ENCODE assay signal across 8 cellular contexts in the genomic region with DNA sequence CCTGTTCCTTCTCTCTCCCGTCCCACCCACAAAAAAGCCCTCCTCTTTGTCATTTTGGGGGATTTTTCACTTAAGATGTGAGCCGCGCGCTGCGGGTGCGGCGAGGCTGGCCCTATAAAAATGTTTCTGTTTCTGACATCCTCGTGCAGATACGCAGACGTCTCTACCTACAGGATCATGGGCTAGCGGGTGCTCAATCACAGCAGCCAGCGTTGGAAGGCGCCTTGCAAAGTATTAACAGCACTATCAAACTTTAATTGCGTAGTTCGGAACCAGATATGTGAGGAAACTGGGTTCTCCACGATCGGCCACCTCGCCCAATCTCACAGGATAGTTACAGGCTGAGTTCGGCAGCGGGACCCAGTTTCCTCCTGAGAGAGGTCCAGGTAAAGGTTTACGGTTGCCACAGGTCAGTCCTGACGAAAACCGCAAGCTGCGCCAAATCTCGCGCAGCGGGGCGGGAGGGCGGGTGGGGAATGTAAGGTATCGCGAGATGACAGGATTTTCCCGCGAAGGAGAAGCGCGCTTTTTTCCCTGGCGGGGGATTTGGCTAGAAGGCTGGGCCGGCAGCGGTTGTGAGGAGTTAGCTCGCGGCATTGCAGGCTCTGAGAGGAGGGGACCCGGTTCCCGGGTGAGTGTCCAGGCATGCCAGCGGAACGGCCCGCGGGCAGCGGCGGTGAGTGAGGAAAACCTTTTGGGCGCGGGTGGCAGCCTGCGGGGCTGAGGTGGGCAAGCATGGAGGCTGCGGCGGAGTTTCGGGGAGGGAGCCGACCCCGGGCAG. TPM values are rescaled to one million over a fixed set of nuclear protein-coding genes. Genes with fewer than 3 reads are reported as not detected.
A peak's percentile ranks its signal among the peaks of the same experiment; 100 is the strongest.
DNase-seq lines count a peak whose midpoint lies in the region; ATAC-seq and TF ChIP-seq lines count a peak whose summit lies in the region.

A gene (plus strand): TSS at position 512 of the 781 bp plus-strand sequence. CDS start 134 bp downstream, at position 646.

- under 1% methylated on average over 56 of the region's 56 CpGs for WGBS in right cardiac atrium

- peaks cover 29% of the 10 kb centered on the region for H3K4me1 Mint-ChIP-seq in T-helper 1 cell treated with Interleukin-12 subunit alpha and Interleukin-12 subunit beta and Interleukin-4 antibody, amounts not matched to agents 30 μg/mL and 1 μg/mL, for 36 hours (ENCODE audit: low read depth)

- no peaks in the 10 kb centered on the region for H3K9me3 Mint-ChIP-seq in T-helper 1 cell treated with Interleukin-12 subunit alpha and Interleukin-12 subunit beta and Interleukin-4 antibody, amounts not matched to agents 30 μg/mL and 1 μg/mL, for 36 hours

- TF ChIP-seq POLR2A in uterus (IDR thresholded peaks at IDR 0.05) = no peak

- ATAC-seq in GM18499 (IDR thresholded peaks at IDR 0.05; ENCODE audit: insufficient read depth, unreplicated experiment) = peak; percentile 50
- peak; percentile 69 for ATAC-seq in HG02870 (IDR thresholded peaks at IDR 0.05; ENCODE audit: unreplicated experiment)
- ATAC-seq in right cardiac atrium = peak; percentile 88

- peaks cover 9% of the 10 kb centered on the region for H3K36me3 Mint-ChIP-seq in T-helper 1 cell treated with Interleukin-12 subunit alpha and Interleukin-12 subunit beta and Interleukin-4 antibody, amounts not matched to agents 30 μg/mL and 1 μg/mL, for 36 hours (ENCODE audit: low read depth)

- no peaks in the 10 kb centered on the region for H3K36me3 ChIP-seq in uterus

- peak in 2 of 4 experiments; percentile 9 to 22 for TF ChIP-seq CTCF in uterus (IDR thresholded peaks at IDR 0.05)

- H3K4me3 ChIP-seq in right cardiac atrium (ENCODE audit: low read length) (peak within 1 kb of the TSS; percentile 78), uterus (peak within 1 kb of the TSS; percentile 54 to 70)

- H3K27ac ChIP-seq in right cardiac atrium (ENCODE audit: low read length) (peak within 1 kb of the TSS; percentile 29), uterus (peak within 1 kb of the TSS; percentile 80 to 84)

- DNase-seq in NCI-H1436 treated with DMSO at 0.1 percent for 48 hours (lab: John Stamatoyannopoulos, UW) (peak; percentile 63), amygdala (lab: John Stamatoyannopoulos, UW) (peak in 52 of 56 donors; percentile 5 to 72 (median 42)), right cardiac atrium (peak; percentile 76 to 88 (median 88)), putamen (ENCODE audit: low spot score) (peak; percentile 60), uterus (peak; percentile 76 to 80)

- intact Hi-C loops in right cardiac atrium (cut with DNase I) = no loop called here
- intact Hi-C loops in uterus (cut with DNase I; ENCODE audit: low total_unique reads) = no loop called here

- peak within 1 kb of the TSS; percentile 99 for H3K4me3 Mint-ChIP-seq in T-helper 1 cell treated with Interleukin-12 subunit alpha and Interleukin-12 subunit beta and Interleukin-4 antibody, amounts not matched to agents 30 μg/mL and 1 μg/mL, for 36 hours

- H3K9me3 ChIP-seq in right cardiac atrium (ENCODE audit: control insufficient read depth, low read length) = no peaks in the 10 kb centered on the region
- no peaks in the 10 kb centered on the region for H3K9me3 ChIP-seq in uterus

- H3K27me3 ChIP-seq in right cardiac atrium (ENCODE audit: control insufficient read depth, insufficient read depth) (no peaks in the 10 kb centered on the region), uterus (no peaks in the 10 kb centered on the region)

- peaks cover 15% of the 10 kb centered on the region for H3K27me3 Mint-ChIP-seq in T-helper 1 cell treated with Interleukin-12 subunit alpha and Interleukin-12 subunit beta and Interleukin-4 antibody, amounts not matched to agents 30 μg/mL and 1 μg/mL, for 36 hours (ENCODE audit: low read depth)

- H3K4me1 ChIP-seq in right cardiac atrium (ENCODE audit: control insufficient read depth, insufficient read depth, low read length) (no peaks in the 10 kb centered on the region), uterus (no peaks in the 10 kb centered on the region)

- peak within 1 kb of the TSS; percentile 93 for H3K27ac Mint-ChIP-seq in T-helper 1 cell treated with Interleukin-12 subunit alpha and Interleukin-12 subunit beta and Interleukin-4 antibody, amounts not matched to agents 30 μg/mL and 1 μg/mL, for 36 hours

RNA-seq across cellular contexts. Expression of the gene that starts here (rescaled TPM):
- total RNA-seq in right cardiac atrium = 1 to 10 TPM; 1.3 to 2.7 (median 2.2) TPM
- polyA plus RNA-seq in right cardiac atrium = 0.66 TPM
- total RNA-seq in uterus = 100 to 1,000 TPM in 1 of 4 donors, 10 to 100 TPM in 1, 1 to 10 TPM in 2; 1.8 to 113 (median 9.8) TPM

Comparison
In these comparisons a context has a peak if more than half of its experiments do, and no peak if none do; other contexts are left out.
1. Peak in every context shown above with its lines: DNase-seq, ATAC-seq, H3K4me3 ChIP-seq and H3K27ac ChIP-seq.